18 cellular contexts compared by ENCODE assay signal in genomic region chr13:93655132-93655531, GRCh38.
"Had no signal": no experiment of that assay in that cellular context is flagged by ENCODE, and none has a peak within 500 bp of the region (broad histone marks: within the 10 kb centered on the region; RNA-seq: fewer than 3 reads in every experiment).

No MANE protein-coding gene starts in this region.

- DNase-seq: kidney glomerular epithelial cell; left cardiac atrium; left ventricle myocardium superior; midbrain; mucosa of descending colon; naive thymus-derived CD4-positive, alpha-beta T cell; ovary; right lobe of liver; stimulated activated CD4-positive, alpha-beta T cell treated with anti-CD3 and anti-CD28 coated beads, Interleukin-12 subunit alpha, Interleukin-12 subunit beta, amount 100 ng/mL, for 4 hours; stimulated activated CD4-positive, alpha-beta T cell treated with anti-CD3 and anti-CD28 coated beads, Interleukin-15, amount 100 ng/mL, for 24 hours; stimulated activated CD4-positive, alpha-beta T cell treated with anti-CD3 and anti-CD28 coated beads, Interleukin-2, amount 100 ng/mL, for 24 hours; stimulated activated CD4-positive, alpha-beta T cell treated with anti-CD3 and anti-CD28 coated beads, Interleukin-4, amount 100 ng/mL, for 1 hour; stimulated activated naive B cell treated with anti-CD40 and anti-IgM and Interleukin-4, amounts not matched to agents 10 μg/mL and 1 μg/mL and 100 μg/mL, for 72 hours; stimulated activated naive CD8-positive, alpha-beta T cell treated with anti-CD3 and anti-CD28 coated beads, Interleukin-15, Interleukin-2, amounts not matched to agents 100 U/mL and 50 U/mL, for 24 hours; stomach; tibial artery; trophoblast cell; upper lobe of right lung had no signal
